In genomic region chr22:49774499-49775151, GRCh38 we compare ENCODE assay signal across 22 cellular contexts. TPM values are rescaled to one million over a fixed set of nuclear protein-coding genes. Genes with fewer than 3 reads are reported as not detected.
DNase-seq lines count a peak whose midpoint lies in the region; ATAC-seq, FAIRE-seq and TF ChIP-seq lines count a peak whose summit lies in the region.
"Had no signal": no experiment of that assay in that cellular context is flagged by ENCODE, and none has a peak within 500 bp of the region (broad histone marks: within the 10 kb centered on the region; RNA-seq: fewer than 3 reads in every experiment).

No MANE protein-coding gene starts in this region.

- POLR2A ChIA-PET in CD4-positive, alpha-beta T cell (lab: Charles Lee) = no interaction called here
- POLR2A ChIA-PET in naive thymus-derived CD4-positive, alpha-beta T cell (lab: Charles Lee) = interaction anchor here (0.8 to 1.2 kb wide), 2 partner anchors 11 to 19 kb away, joined by 3 read pairs; no protein-coding TSS in a partner anchor

- FAIRE-seq in small intestine (lab: Jason Lieb, UNC) = no peak
- FAIRE-seq: GM12878 had no signal

- no peaks in the 10 kb centered on the region for H3K4me1 Mint-ChIP-seq in CD4-positive, alpha-beta T cell (ENCODE audit: low read depth)
- H3K4me1 Mint-ChIP-seq in T-helper 17 cell = peaks cover 7% of the 10 kb centered on the region
- H3K4me1 Mint-ChIP-seq in naive thymus-derived CD4-positive, alpha-beta T cell = peaks cover 6 to 25% (median 15%) of the 10 kb centered on the region in 7 donors

- no peak for TF ChIP-seq CTCF in left ventricle myocardium inferior (IDR thresholded peaks at IDR 0.05; ENCODE audit: borderline replicate concordance)
- TF ChIP-seq CTCF in CD4-positive, alpha-beta T cell (IDR thresholded peaks at IDR 0.05) = no peak

- WGBS in small intestine, 3 donors = 74 to 82% (median 81%) methylated on average over 21 of the region's 21 CpGs

- H3K4me3 ChIP-seq in left ventricle myocardium inferior (no peak overlapping the region), small intestine (ENCODE audit: low read depth in 1 of 2, low read length in 2 of 2) (no peak overlapping the region)
- H3K4me3 ChIP-seq in naive thymus-derived CD4-positive, alpha-beta T cell (ENCODE audit: low read length) = no peak overlapping the region
- H3K4me3 ChIP-seq: GM12878, GM23248, PC-9 had no signal

- H3K27ac Mint-ChIP-seq in CD4-positive, alpha-beta T cell = peak overlapping the region; percentile 27
- H3K27ac Mint-ChIP-seq in T-helper 17 cell = peak overlapping the region; percentile 59
- peak overlapping the region in 5 of 9 donors; percentile 21 to 84 (median 48) for H3K27ac Mint-ChIP-seq in naive thymus-derived CD4-positive, alpha-beta T cell
- H3K27ac Mint-ChIP-seq: CD8-positive, alpha-beta T cell had no signal

- H3K36me3 ChIP-seq in left ventricle myocardium inferior (peaks cover 58% of the 10 kb centered on the region), small intestine (ENCODE audit: control insufficient read depth in 2 of 2, insufficient read depth in 2 of 2, low read length in 2 of 2) (peaks cover 15 to 18% of the 10 kb centered on the region in 2 donors)
- H3K36me3 ChIP-seq in naive thymus-derived CD4-positive, alpha-beta T cell (ENCODE audit: control insufficient read depth in 2 of 3, insufficient read depth in 3 of 3, low read length in 3 of 3) = peaks cover 0 to 64% (median 18%) of the 10 kb centered on the region in 3 experiments

- H3K9me3 Mint-ChIP-seq in CD4-positive, alpha-beta T cell = no peaks in the 10 kb centered on the region
- H3K9me3 Mint-ChIP-seq in naive thymus-derived CD4-positive, alpha-beta T cell = no peaks in the 10 kb centered on the region
- H3K9me3 Mint-ChIP-seq: CD8-positive, alpha-beta T cell had no signal

- DNase-seq in left cardiac atrium (peak; percentile 16), left ventricle myocardium inferior (no peak), T-helper 17 cell (no peak), RKO (ENCODE audit: low spot score) (no peak), small intestine (no peak), KG1 (lab: John Stamatoyannopoulos, UW) (no peak)
- DNase-seq in CD4-positive, alpha-beta T cell = no peak
- DNase-seq in naive thymus-derived CD4-positive, alpha-beta T cell = no peak
- DNase-seq: DND-41, GM23248, HCEC 1CT, IMR-90, NCI-H1105 treated with DMSO at 0.1 percent for 48 hours, NCI-H2029 treated with DMSO at 0.1 percent for 48 hours, NCI-H2171 treated with DMSO at 0.1 percent for 48 hours, NCI-H446, NCI-H526, PC-9, SIG-M5, SK-N-SH had no signal

- no peaks in the 10 kb centered on the region for H3K27me3 Mint-ChIP-seq in CD4-positive, alpha-beta T cell
- H3K27me3 Mint-ChIP-seq in T-helper 17 cell = no peaks in the 10 kb centered on the region
- no peaks in the 10 kb centered on the region for H3K27me3 Mint-ChIP-seq in naive thymus-derived CD4-positive, alpha-beta T cell

- no peak overlapping the region for H3K4me3 Mint-ChIP-seq in CD4-positive, alpha-beta T cell
- no peak overlapping the region for H3K4me3 Mint-ChIP-seq in T-helper 17 cell
- peak overlapping the region in 1 of 10 donors; percentile 6 for H3K4me3 Mint-ChIP-seq in naive thymus-derived CD4-positive, alpha-beta T cell
- H3K4me3 Mint-ChIP-seq: CD8-positive, alpha-beta T cell had no signal

- intact Hi-C loops in left cardiac atrium (cut with DNase I) (no loop called here), left ventricle myocardium inferior (cut with micrococcal nuclease) (no loop called here)
- intact Hi-C loops in CD4-positive, alpha-beta T cell (cut with DNase I, micrococcal nuclease) = no loop called here
- intact Hi-C loops in naive thymus-derived CD4-positive, alpha-beta T cell (cut with micrococcal nuclease) = no loop called here

- H3K4me1 ChIP-seq in left ventricle myocardium inferior (peaks cover 9% of the 10 kb centered on the region), small intestine (ENCODE audit: control insufficient read depth in 2 of 2, insufficient read depth in 1 of 2, low read depth in 1 of 2, low read length in 1 of 2) (no peaks in the 10 kb centered on the region)
- H3K4me1 ChIP-seq in naive thymus-derived CD4-positive, alpha-beta T cell (ENCODE audit: control insufficient read depth in 2 of 2, insufficient read depth in 2 of 2, low read length in 2 of 2) = no peaks in the 10 kb centered on the region

- no peak for ATAC-seq in left cardiac atrium
- no peak for ATAC-seq in CD4-positive, alpha-beta T cell (ENCODE audit: poor library complexity)
- no peak for ATAC-seq in T-helper 17 cell
- ATAC-seq in naive thymus-derived CD4-positive, alpha-beta T cell = no peak
- ATAC-seq: CD8-positive, alpha-beta T cell; GM12878 had no signal

- H3K9me3 ChIP-seq in left ventricle myocardium inferior (replicated peaks) (no peaks in the 10 kb centered on the region), T-helper 17 cell (ENCODE audit: control insufficient read depth, low read length, poor library complexity, severe bottlenecking) (no peaks in the 10 kb centered on the region), small intestine (ENCODE audit: control insufficient read depth, low read depth) (no peaks in the 10 kb centered on the region)
- H3K9me3 ChIP-seq in CD4-positive, alpha-beta T cell (ENCODE audit: control insufficient read depth, low read length) = no peaks in the 10 kb centered on the region
- no peaks in the 10 kb centered on the region for H3K9me3 ChIP-seq in naive thymus-derived CD4-positive, alpha-beta T cell (ENCODE audit: control insufficient read depth in 2 of 3, low read length in 3 of 3)
- H3K9me3 ChIP-seq: SK-N-SH had no signal

- H3K27me3 ChIP-seq in left ventricle myocardium inferior (ENCODE audit: low read depth) = no peaks in the 10 kb centered on the region
- no peaks in the 10 kb centered on the region for H3K27me3 ChIP-seq in CD4-positive, alpha-beta T cell (ENCODE audit: control insufficient read depth, insufficient read depth, low read length)
- no peaks in the 10 kb centered on the region for H3K27me3 ChIP-seq in naive thymus-derived CD4-positive, alpha-beta T cell (ENCODE audit: control insufficient read depth in 2 of 2, insufficient read depth in 2 of 2, low read length in 2 of 2)
- no peaks in the 10 kb centered on the region for H3K27me3 ChIP-seq in small intestine (ENCODE audit: control insufficient read depth in 2 of 2, insufficient read depth in 2 of 2, low read length in 2 of 2)

- CTCF ChIA-PET in CD4-positive, alpha-beta T cell (lab: Charles Lee) = no interaction called here
- CTCF ChIA-PET in naive thymus-derived CD4-positive, alpha-beta T cell (lab: Charles Lee) = no interaction called here

- peaks cover 61% of the 10 kb centered on the region for H3K36me3 Mint-ChIP-seq in CD4-positive, alpha-beta T cell (ENCODE audit: low read depth)
- peaks cover 2% of the 10 kb centered on the region for H3K36me3 Mint-ChIP-seq in T-helper 17 cell (ENCODE audit: low read depth)
- H3K36me3 Mint-ChIP-seq in naive thymus-derived CD4-positive, alpha-beta T cell = peaks cover 0 to 17% (median 3%) of the 10 kb centered on the region in 5 donors

- H3K27ac ChIP-seq in left ventricle myocardium inferior (replicated peaks) (no peak overlapping the region), small intestine (ENCODE audit: low read depth in 1 of 2, low read length in 1 of 2) (no peak overlapping the region)
- no peak overlapping the region for H3K27ac ChIP-seq in CD4-positive, alpha-beta T cell (ENCODE audit: low read depth, low read length)
- H3K27ac ChIP-seq in naive thymus-derived CD4-positive, alpha-beta T cell (ENCODE audit: low read depth, low read length) = no peak overlapping the region
- H3K27ac ChIP-seq: GM23248, PC-9 had no signal

RNA-seq across cellular contexts. Expression of gene BRD1, which starts 53.0 kb away (rescaled TPM):
- total RNA-seq in left cardiac atrium (10 to 100 TPM; 17.8 to 19.6 TPM), left ventricle myocardium inferior (14.9 TPM), T-helper 17 cell (100 to 1,000 TPM; 127 to 153 TPM)
- total RNA-seq in CD4-positive, alpha-beta T cell = 100 to 1,000 TPM; 129 to 130 TPM
- 100 to 1,000 TPM in 2 of 5 experiments, 10 to 100 TPM in 3; 50.0 to 130 (median 87.7) TPM for total RNA-seq in naive thymus-derived CD4-positive, alpha-beta T cell
- 1 to 10 TPM; 2.8 to 3.4 TPM for polyA plus RNA-seq in naive thymus-derived CD4-positive, alpha-beta T cell
- polyA plus RNA-seq in small intestine = 10 to 100 TPM; 18.5 to 28.4 (median 19.5) TPM
